In the genomic region with DNA sequence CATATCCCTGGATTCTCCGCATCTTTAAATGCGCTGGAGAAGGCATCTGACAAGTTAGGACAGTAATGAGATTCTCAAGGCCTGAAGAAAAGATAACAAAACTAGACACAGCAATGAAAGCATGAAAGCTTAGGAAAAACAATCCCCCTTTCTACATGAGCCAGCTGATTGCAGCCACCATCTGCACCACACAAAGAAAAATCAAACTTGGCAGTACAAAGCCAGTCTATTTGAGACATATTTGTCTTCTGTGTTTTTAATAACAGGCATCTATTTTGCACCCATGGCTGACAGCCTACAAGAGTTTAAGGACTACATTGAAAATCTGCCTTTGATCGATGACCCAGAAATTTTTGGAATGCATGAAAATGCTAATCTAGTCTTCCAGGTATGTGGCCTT, we compare ENCODE assay signal across 31 cellular contexts.
DNase-seq lines count a peak whose midpoint lies in the region; ATAC-seq, FAIRE-seq and TF ChIP-seq lines count a peak whose summit lies in the region.
"Had no signal": no experiment of that assay in that cellular context is flagged by ENCODE, and none has a peak within 500 bp of the region (broad histone marks: within the 10 kb centered on the region; RNA-seq: fewer than 3 reads in every experiment).

No MANE protein-coding gene starts in this region.

- CTCF ChIA-PET in naive thymus-derived CD4-positive, alpha-beta T cell (lab: Charles Lee) = no interaction called here

- POLR2A ChIA-PET in naive thymus-derived CD4-positive, alpha-beta T cell (lab: Charles Lee) = interaction anchor here (0.5 to 1.7 kb wide), 6 partner anchors 9 to 147 kb away, joined by 3 to 6 read pairs (median 4); no protein-coding TSS in a partner anchor

- H3K4me1 ChIP-seq in naive thymus-derived CD4-positive, alpha-beta T cell (ENCODE audit: control insufficient read depth in 2 of 2, insufficient read depth in 2 of 2, low read length in 2 of 2) = peaks cover 6 to 12% of the 10 kb centered on the region in 2 donors
- no peaks in the 10 kb centered on the region for H3K4me1 ChIP-seq in transverse colon
- H3K4me1 ChIP-seq: BE2C, SJCRH30 had no signal

- intact Hi-C loops in dorsolateral prefrontal cortex (cut with DNase I) (no loop called here), left colon (cut with DNase I, micrococcal nuclease) (no loop called here), transverse colon (cut with DNase I; ENCODE audit: low total_unique reads) (no loop called here)
- intact Hi-C loops in naive thymus-derived CD4-positive, alpha-beta T cell (cut with micrococcal nuclease) = no loop called here

- in situ Hi-C loops in transverse colon (cut with MboI; ENCODE audit: low pct_ligation_motif_present in 1 of 4, low pct_unique_long_range_greater_than_20kb in 1 of 4, low sequenced_read_pairs in 3 of 4) = no loop called here

- peak overlapping the region in 5 of 9 donors; percentile 10 to 59 (median 37) for H3K27ac Mint-ChIP-seq in naive thymus-derived CD4-positive, alpha-beta T cell
- H3K27ac Mint-ChIP-seq: CD14-positive monocyte, H9, HFFc6 had no signal

- peaks cover 3 to 26% (median 10%) of the 10 kb centered on the region in 11 donors for H3K9me3 Mint-ChIP-seq in naive thymus-derived CD4-positive, alpha-beta T cell

- H3K27me3 ChIP-seq in dorsolateral prefrontal cortex (no peaks in the 10 kb centered on the region), transverse colon (no peaks in the 10 kb centered on the region)
- H3K27me3 ChIP-seq in naive thymus-derived CD4-positive, alpha-beta T cell (ENCODE audit: control insufficient read depth in 2 of 2, insufficient read depth in 2 of 2, low read length in 2 of 2) = no peaks in the 10 kb centered on the region
- H3K27me3 ChIP-seq: BE2C, SJCRH30 had no signal

- H3K27me3 Mint-ChIP-seq in naive thymus-derived CD4-positive, alpha-beta T cell = no peaks in the 10 kb centered on the region
- H3K27me3 Mint-ChIP-seq: CD8-positive, alpha-beta memory T cell had no signal

- no peak overlapping the region for H3K4me3 Mint-ChIP-seq in naive thymus-derived CD4-positive, alpha-beta T cell
- H3K4me3 Mint-ChIP-seq: CD14-positive monocyte; CD8-positive, alpha-beta memory T cell; H9; HFFc6 had no signal

- no peaks in the 10 kb centered on the region for H3K9me3 ChIP-seq in naive thymus-derived CD4-positive, alpha-beta T cell (ENCODE audit: control insufficient read depth in 2 of 3, low read length in 3 of 3)
- H3K9me3 ChIP-seq in transverse colon = peaks cover 0 to 6% of the 10 kb centered on the region in 2 donors
- H3K9me3 ChIP-seq: BE2C, SJCRH30 had no signal

- TF ChIP-seq CTCF in dorsolateral prefrontal cortex (IDR thresholded peaks at IDR 0.05 in 54 of 56, conservative IDR thresholded peaks at IDR 0.05 in 2 of 56; ENCODE audit: low read depth in 1 of 56, partially characterized antibody in 56 of 56) (no peak), transverse colon (IDR thresholded peaks at IDR 0.05) (no peak)

- peaks cover 13 to 51% (median 40%) of the 10 kb centered on the region in 7 donors for H3K4me1 Mint-ChIP-seq in naive thymus-derived CD4-positive, alpha-beta T cell

- peak overlapping the region in 3 of 59 donors; percentile 6 to 24 (median 11) for H3K4me3 ChIP-seq in dorsolateral prefrontal cortex
- H3K4me3 ChIP-seq in naive thymus-derived CD4-positive, alpha-beta T cell (ENCODE audit: low read length) = no peak overlapping the region
- H3K4me3 ChIP-seq in transverse colon = no peak overlapping the region
- H3K4me3 ChIP-seq: PC-9, SJCRH30 had no signal

- H3K36me3 Mint-ChIP-seq in naive thymus-derived CD4-positive, alpha-beta T cell = peaks cover 0 to 29% (median 8%) of the 10 kb centered on the region in 5 donors
- H3K36me3 Mint-ChIP-seq: CD14-positive monocyte had no signal

- WGBS in transverse colon (ENCODE audit: low coverage in 1 of 2), 2 donors = 94 to 100% methylated on average over 3 of the region's 3 CpGs

- no peak for ATAC-seq in naive thymus-derived CD4-positive, alpha-beta T cell
- no peak for ATAC-seq in left colon
- ATAC-seq: Right ventricle myocardium inferior had no signal

- TF ChIP-seq POLR2A in transverse colon (IDR thresholded peaks at IDR 0.05) = no peak

- DNase-seq in NCI-H1694 treated with DMSO at 0.1 percent for 48 hours (lab: John Stamatoyannopoulos, UW) (peak; percentile 19), NCI-H1694 (lab: John Stamatoyannopoulos, UW) (no peak), dorsolateral prefrontal cortex (no peak), left colon (no peak), transverse colon (no peak), frontal cortex (ENCODE audit: low spot score in 2 of 2) (no peak)
- DNase-seq in naive thymus-derived CD4-positive, alpha-beta T cell = no peak
- DNase-seq: BE2C; CD8-positive, alpha-beta memory T cell; DMS 273 treated with DMSO at 0.1 percent for 48 hours; DMS79; EL; GF-D8; H9; HFFc6; KBM-7; MV-4-11; NCI-H1105; NCI-H1436 treated with DMSO at 0.1 percent for 48 hours; NCI-H2029; NCI-H446; NCI-H524 treated with DMSO at 0.1 percent for 48 hours; NCI-H774; PC-9; SJCRH30 had no signal

- H3K27ac ChIP-seq in dorsolateral prefrontal cortex (peak overlapping the region in 41 of 59 donors; percentile 3 to 82 (median 57)), temporal lobe (ENCODE audit: low read depth, low read length) (peak overlapping the region; percentile 40), transverse colon (no peak overlapping the region)
- no peak overlapping the region for H3K27ac ChIP-seq in naive thymus-derived CD4-positive, alpha-beta T cell (ENCODE audit: low read depth, low read length)
- H3K27ac ChIP-seq: 22Rv1, PC-9, SJCRH30 had no signal

- no peaks in the 10 kb centered on the region for H3K36me3 ChIP-seq in naive thymus-derived CD4-positive, alpha-beta T cell (ENCODE audit: control insufficient read depth in 2 of 3, insufficient read depth in 3 of 3, low read length in 3 of 3)
- H3K36me3 ChIP-seq in transverse colon = no peaks in the 10 kb centered on the region
- H3K36me3 ChIP-seq: BE2C, SJCRH30 had no signal

- FAIRE-seq in frontal cortex (lab: Jason Lieb, UNC) = no peak
- FAIRE-seq: GM12891, HTR-8/SVneo had no signal

- TF ChIP-seq EP300 in transverse colon (IDR thresholded peaks at IDR 0.05; ENCODE audit: low read depth) = no peak

Comparison
In these comparisons a context has a peak if more than half of its experiments do, and no peak if none do; other contexts are left out.
1. H3K27ac ChIP-seq: peak in dorsolateral prefrontal cortex (41 of 59) and temporal lobe (single experiment); none in naive thymus-derived CD4-positive, alpha-beta T cell (single experiment) and transverse colon (0 of 4).